14 cellular contexts compared by ENCODE assay signal in the genomic region with DNA sequence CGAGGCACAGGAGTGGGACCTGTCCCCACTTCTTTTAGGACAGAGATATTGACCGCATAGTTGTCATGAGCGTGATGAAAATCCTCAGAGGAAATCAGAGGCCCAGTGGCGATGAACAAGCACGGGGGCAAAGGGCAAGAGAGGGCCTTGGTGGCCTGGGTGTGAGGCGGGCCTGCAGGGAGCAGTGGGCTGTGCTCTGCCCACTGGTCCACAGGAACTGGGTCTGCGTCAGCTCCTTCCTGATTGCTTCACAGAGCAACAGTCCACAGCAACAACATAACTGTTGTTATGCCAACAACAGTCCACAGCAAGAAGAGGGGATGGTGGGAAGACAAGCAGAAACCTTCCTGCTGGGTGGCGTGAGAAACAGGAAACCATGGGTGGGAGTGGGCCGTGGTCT.
DNase-seq lines count a peak whose midpoint lies in the region; ATAC-seq, FAIRE-seq and TF ChIP-seq lines count a peak whose summit lies in the region.
"Had no signal": no experiment of that assay in that cellular context is flagged by ENCODE, and none has a peak within 500 bp of the region (broad histone marks: within the 10 kb centered on the region; RNA-seq: fewer than 3 reads in every experiment).

No MANE protein-coding gene starts in this region.

- no peak overlapping the region for H2BK15ac ChIP-seq in mesendoderm (replicated peaks; ENCODE audit: low read depth)

- TF ChIP-seq POLR2A in HepG2 (IDR thresholded peaks at IDR 0.05; ENCODE audit: insufficient read depth in 1 of 2, low read depth in 2 of 2, low read length in 2 of 2) = no peak

- H2BK120ac ChIP-seq in mesendoderm (ENCODE audit: low read depth, low read length) = no peak overlapping the region

- peaks cover 5% of the 10 kb centered on the region for H3K79me1 ChIP-seq in mesendoderm (ENCODE audit: low read length)

- TF ChIP-seq CTCF in HepG2 (CRISPR knock-in tag; IDR thresholded peaks at IDR 0.05) = no peak

- H3K56ac ChIP-seq in mesendoderm (ENCODE audit: low read length) = no peak overlapping the region

- peak; percentile 72 for FAIRE-seq in HepG2 (lab: Jason Lieb, UNC)
- FAIRE-seq: endometrium had no signal

- no peak overlapping the region for H3K4me3 ChIP-seq in HepG2 (replicated peaks in 1 of 3; ENCODE audit: insufficient read depth in 1 of 3, low read depth in 2 of 3, low read length in 3 of 3)
- no peak overlapping the region for H3K4me3 ChIP-seq in subcutaneous abdominal adipose tissue (ENCODE audit: low read depth in 1 of 5, low read length in 5 of 5)
- no peak overlapping the region for H3K4me3 ChIP-seq in mesendoderm (ENCODE audit: low read length)

- CTCF ChIA-PET in HepG2 (lab: Yijun Ruan, JAX; ENCODE audit: low intra/inter-chr PET ratio, low total read pairs) = no interaction called here

- peaks cover 6 to 14% of the 10 kb centered on the region in 2 experiments for H3K36me3 ChIP-seq in HepG2 (replicated peaks in 1 of 2; ENCODE audit: control insufficient read depth in 1 of 2, insufficient read depth in 2 of 2, low read length in 2 of 2)
- peaks cover 0 to 34% (median 17%) of the 10 kb centered on the region in 5 donors for H3K36me3 ChIP-seq in subcutaneous abdominal adipose tissue (ENCODE audit: control insufficient read depth in 5 of 5, insufficient read depth in 5 of 5, low read length in 5 of 5)
- H3K36me3 ChIP-seq in mesendoderm (ENCODE audit: control insufficient read depth, insufficient read depth, low read length) = no peaks in the 10 kb centered on the region

- H3K27ac ChIP-seq in HepG2 (ENCODE audit: extremely low read length, insufficient read depth, low read length) = peak overlapping the region; percentile 71
- H3K27ac ChIP-seq in subcutaneous abdominal adipose tissue (ENCODE audit: low read depth, low read length) = peak overlapping the region; percentile 54
- H3K27ac ChIP-seq in mesendoderm (ENCODE audit: low read depth, low read length) = no peak overlapping the region
- H3K27ac ChIP-seq: KMS-11, RWPE1, WERI-Rb-1 had no signal

- H4K5ac ChIP-seq in mesendoderm (ENCODE audit: low read length) = no peak overlapping the region

- intact Hi-C loops in HepG2 (cut with micrococcal nuclease; ENCODE audit: unreplicated experiment) = no loop called here

- BruUV-seq in HepG2 (replicated peaks; lab: Mats Ljungman, UMichigan) = no TSS peak

- no peak overlapping the region for H3K4ac ChIP-seq in mesendoderm (ENCODE audit: low read depth, low read length)

- DNase-seq in activated effector memory CD4-positive, alpha-beta T cell treated with anti-CD3 and anti-CD28 coated beads, Interleukin-2, amount 50 U/mL, for 16 hours = peak; percentile 45
- no peak for DNase-seq in activated effector memory CD4-positive, alpha-beta T cell treated with Interleukin-2 at 50 U/mL for 16 hours
- peak; percentile 60 for DNase-seq in brain pericyte (ENCODE audit: low read depth, low spot score)
- peak; percentile 63 for DNase-seq in HepG2 (ENCODE audit: low spot score)
- DNase-seq in cortex of kidney (lab: John Stamatoyannopoulos, UW) = no peak
- no peak for DNase-seq in mesendoderm
- no peak for DNase-seq in OCI-M2 (lab: John Stamatoyannopoulos, UW; ENCODE audit: unreplicated experiment)
- DNase-seq: activated naive CD4-positive, alpha-beta T cell treated with anti-CD3 and anti-CD28 coated beads for 36 hours; retina; WERI-Rb-1 had no signal

- no peak overlapping the region for H3K23ac ChIP-seq in mesendoderm (ENCODE audit: low read length)

- peak overlapping the region; percentile 41 for H3K9ac ChIP-seq in HepG2 (ENCODE audit: insufficient read depth, low read depth, low read length)
- no peak overlapping the region for H3K9ac ChIP-seq in subcutaneous abdominal adipose tissue (ENCODE audit: low read length in 5 of 5)
- no peak overlapping the region for H3K9ac ChIP-seq in mesendoderm (ENCODE audit: low read length)
- H3K9ac ChIP-seq: KMS-11 had no signal

- TF ChIP-seq EP300 in HepG2 (IDR thresholded peaks at IDR 0.05; ENCODE audit: low read depth in 2 of 2, low read length in 2 of 2) (peak; percentile 28 to 67; a peak in 1 of 4 replicates), HepG2 (CRISPR knock-in tag; IDR thresholded peaks at IDR 0.05; ENCODE audit: borderline replicate concordance) (no peak)

- POLR2A ChIA-PET in HepG2 (lab: Yijun Ruan, JAX) = no interaction called here

- no peak overlapping the region for H2AFZ ChIP-seq in HepG2 (ENCODE audit: low read length)

- no peaks in the 10 kb centered on the region for H3K27me3 ChIP-seq in HepG2 (ENCODE audit: control insufficient read depth in 1 of 2, insufficient read depth in 2 of 2, low read length in 2 of 2)
- no peaks in the 10 kb centered on the region for H3K27me3 ChIP-seq in subcutaneous abdominal adipose tissue (ENCODE audit: control insufficient read depth in 5 of 5, insufficient read depth in 4 of 5, low read length in 5 of 5)
- no peaks in the 10 kb centered on the region for H3K27me3 ChIP-seq in mesendoderm (ENCODE audit: insufficient read depth, low read length, poor library complexity)

- H3K9me3 ChIP-seq in HepG2 (ENCODE audit: low read length) (no peaks in the 10 kb centered on the region), subcutaneous abdominal adipose tissue (ENCODE audit: control insufficient read depth in 5 of 5, low read length in 5 of 5) (no peaks in the 10 kb centered on the region)

- no peak overlapping the region for H3K18ac ChIP-seq in mesendoderm (ENCODE audit: low read length)

- H4K8ac ChIP-seq in mesendoderm (ENCODE audit: low read depth, low read length) = no peak overlapping the region

- no peak overlapping the region for H2BK5ac ChIP-seq in mesendoderm (ENCODE audit: low read length)

- peak; percentile 92 for ATAC-seq in HepG2

- in situ Hi-C loops in HepG2 (cut with HindIII; ENCODE audit: extremely low pct_ligation_motif_present, low pct_unique_long_range_greater_than_20kb) = no loop called here

- H3K79me2 ChIP-seq in HepG2 (ENCODE audit: insufficient read depth, low read length) (no peaks in the 10 kb centered on the region), mesendoderm (ENCODE audit: control insufficient read depth, insufficient read depth, low read length) (no peaks in the 10 kb centered on the region)

- no peak overlapping the region for H2AK5ac ChIP-seq in mesendoderm (ENCODE audit: low read length)

- no peaks in the 10 kb centered on the region for H4K20me1 ChIP-seq in HepG2 (ENCODE audit: insufficient read depth, low read length)

- 54% methylated on average over 9 of the region's 9 CpGs for WGBS in HepG2 (ENCODE audit: low lambda C conversion rate)
- no CpG with 5 or more reads among the region's 9 CpGs for WGBS in mesendoderm (ENCODE audit: extremely low coverage, insufficient coverage, low lambda C conversion rate)

- H3K4me1 ChIP-seq in HepG2 (ENCODE audit: insufficient read depth, low read length) (peaks cover 19% of the 10 kb centered on the region), subcutaneous abdominal adipose tissue (ENCODE audit: control insufficient read depth in 5 of 5, insufficient read depth in 5 of 5, low read length in 5 of 5) (peaks cover 0 to 28% (median 15%) of the 10 kb centered on the region in 5 donors), mesendoderm (ENCODE audit: control insufficient read depth, low read depth, low read length) (peaks cover 2% of the 10 kb centered on the region)

- H3K4me2 ChIP-seq in HepG2 (ENCODE audit: low read depth, low read length) (peak overlapping the region; percentile 2; the same call in 1 of the 2 replicates), mesendoderm (ENCODE audit: low read length) (no peak overlapping the region)
- H3K4me2 ChIP-seq: KMS-11 had no signal

- TF ChIP-seq RAD21 in HepG2 (CRISPR knock-in tag; IDR thresholded peaks at IDR 0.05) = no peak

TF ChIP-seq in HepG2, 621 proteins besides CTCF, POLR2A, EP300 and RAD21 (continues in another document):
- TF ChIP-seq MAZ (IDR thresholded peaks at IDR 0.05; ENCODE audit: borderline replicate concordance, low read depth, low read length) (0 out of 2 replicates have a peak, but pooled peaks have one; percentile 31), MAZ (CRISPR knock-in tag; IDR thresholded peaks at IDR 0.05; ENCODE audit: low read depth) (no peak), SP4 (CRISPR knock-in tag; IDR thresholded peaks at IDR 0.05) (peak; percentile 63; the same call in 1 of the 2 replicates), ASH2L (IDR thresholded peaks at IDR 0.05; ENCODE audit: insufficient read length, low read depth, low read length) (peak; percentile 34), CHD4 (IDR thresholded peaks at IDR 0.05; ENCODE audit: borderline replicate concordance, low read length) (0 out of 2 replicates have a peak, but pooled peaks have one; percentile 26), HDAC2 (CRISPR knock-in tag; IDR thresholded peaks at IDR 0.05) (0 out of 2 replicates have a peak, but pooled peaks have one; percentile 13), ETV5 (CRISPR knock-in tag; IDR thresholded peaks at IDR 0.05; ENCODE audit: borderline replicate concordance) (peak; percentile 85), FOXO1 (CRISPR knock-in tag; IDR thresholded peaks at IDR 0.05) (peak; percentile 47; the same call in 1 of the 2 replicates), MIER3 (CRISPR knock-in tag; IDR thresholded peaks at IDR 0.05; ENCODE audit: borderline replicate concordance) (0 out of 2 replicates have a peak, but pooled peaks have one; percentile 48)
- TF ChIP-seq, protein P1, sequence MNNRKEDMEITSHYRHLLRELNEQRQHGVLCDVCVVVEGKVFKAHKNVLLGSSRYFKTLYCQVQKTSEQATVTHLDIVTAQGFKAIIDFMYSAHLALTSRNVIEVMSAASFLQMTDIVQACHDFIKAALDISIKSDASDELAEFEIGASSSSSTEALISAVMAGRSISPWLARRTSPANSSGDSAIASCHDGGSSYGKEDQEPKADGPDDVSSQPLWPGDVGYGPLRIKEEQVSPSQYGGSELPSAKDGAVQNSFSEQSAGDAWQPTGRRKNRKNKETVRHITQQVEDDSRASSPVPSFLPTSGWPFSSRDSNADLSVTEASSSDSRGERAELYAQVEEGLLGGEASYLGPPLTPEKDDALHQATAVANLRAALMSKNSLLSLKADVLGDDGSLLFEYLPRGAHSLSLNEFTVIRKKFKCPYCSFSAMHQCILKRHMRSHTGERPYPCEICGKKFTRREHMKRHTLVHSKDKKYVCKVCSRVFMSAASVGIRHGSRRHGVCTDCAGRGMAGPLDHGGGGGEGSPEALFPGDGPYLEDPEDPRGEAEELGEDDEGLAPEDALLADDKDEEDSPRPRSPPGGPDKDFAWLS (CRISPR knock-in tag; IDR thresholded peaks at IDR 0.05; ENCODE audit: borderline replicate concordance) = no peak

Comparison
In these comparisons a context has a peak if more than half of its experiments do, and no peak if none do; other contexts are left out.
1. DNase-seq: peak in activated effector memory CD4-positive, alpha-beta T cell treated with anti-CD3 and anti-CD28 coated beads, Interleukin-2, amount 50 U/mL, for 16 hours (single experiment), brain pericyte (single experiment) and HepG2 (single experiment); none in activated effector memory CD4-positive, alpha-beta T cell treated with Interleukin-2 at 50 U/mL for 16 hours (single experiment), cortex of kidney (single experiment), mesendoderm (single experiment) and OCI-M2 (single experiment).